In the genomic region with DNA sequence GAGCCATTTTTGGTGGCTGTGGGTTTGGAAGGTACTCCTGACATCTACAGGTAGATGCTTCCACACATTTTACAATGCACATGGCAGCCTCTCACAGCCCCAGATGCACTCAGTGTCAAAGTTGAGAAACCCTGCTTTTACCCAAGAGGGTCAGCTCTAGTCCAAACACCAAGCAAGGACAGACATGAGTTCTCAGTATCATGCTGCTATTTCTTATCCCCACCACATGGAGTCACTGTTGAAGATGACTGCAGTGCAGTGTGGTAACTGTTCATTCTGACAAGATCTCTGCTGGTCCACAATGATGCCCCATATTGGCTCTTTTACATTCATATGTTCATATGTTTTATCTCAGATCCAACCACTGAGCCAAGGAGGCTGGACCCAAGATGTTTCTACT, we compare ENCODE assay signal across 16 cellular contexts. TPM values are rescaled to one million over a fixed set of nuclear protein-coding genes. Genes with fewer than 3 reads are reported as not detected.
"Had no signal": no experiment of that assay in that cellular context is flagged by ENCODE, and none has a peak within 500 bp of the region (broad histone marks: within the 10 kb centered on the region; RNA-seq: fewer than 3 reads in every experiment).

No MANE protein-coding gene starts in this region.

- H3K4me1 Mint-ChIP-seq: activated naive CD8-positive, alpha-beta T cell treated with anti-CD3 and anti-CD28 coated beads, Interleukin-2, amount 50 U/mL, for 24 hours; activated T-helper 17 cell treated with anti-CD3 and anti-CD28 coated beads, Interleukin-2, amount 50 U/mL, for 72 hours had no signal

- H3K27ac ChIP-seq: dorsolateral prefrontal cortex, prostate gland, tibial artery had no signal

- H3K9me3 ChIP-seq: prostate gland had no signal

- H3K27me3 Mint-ChIP-seq: activated naive CD8-positive, alpha-beta T cell treated with anti-CD3 and anti-CD28 coated beads, Interleukin-2, amount 50 U/mL, for 24 hours; activated T-helper 17 cell treated with anti-CD3 and anti-CD28 coated beads, Interleukin-2, amount 50 U/mL, for 72 hours had no signal

- DNase-seq: activated CD4-positive, alpha-beta T cell treated with anti-CD3 and anti-CD28 coated beads for 1 hour; activated CD4-positive, alpha-beta T cell treated with anti-CD3 and anti-CD28 coated beads, Interleukin-2, amount 50 U/mL, for 4 hours; activated naive CD4-positive, alpha-beta T cell treated with Interleukin-2 at 50 U/mL for 16 hours; activated naive CD8-positive, alpha-beta T cell treated with anti-CD3 and anti-CD28 coated beads, Interleukin-2, amount 50 U/mL, for 24 hours; dorsolateral prefrontal cortex; glutamatergic neuron; hypothalamus; nephron progenitor cell; right cardiac atrium; small intestine; stimulated activated CD4-positive, alpha-beta T cell treated with anti-CD3 and anti-CD28 coated beads, Interleukin-4, amount 100 ng/mL, for 24 hours; stimulated activated naive CD4-positive, alpha-beta T cell; tibial artery had no signal

- H3K4me3 Mint-ChIP-seq: activated naive CD8-positive, alpha-beta T cell treated with anti-CD3 and anti-CD28 coated beads, Interleukin-2, amount 50 U/mL, for 24 hours; activated T-helper 17 cell treated with anti-CD3 and anti-CD28 coated beads, Interleukin-2, amount 50 U/mL, for 72 hours; nephron progenitor cell had no signal

- H3K4me3 ChIP-seq: dorsolateral prefrontal cortex, prostate gland, tibial artery had no signal

- H3K4me1 ChIP-seq: prostate gland, tibial artery had no signal

- H3K36me3 ChIP-seq: prostate gland, tibial artery had no signal

- H3K27me3 ChIP-seq: tibial artery had no signal

- ATAC-seq: activated naive CD8-positive, alpha-beta T cell treated with anti-CD3 and anti-CD28 coated beads, Interleukin-2, amount 50 U/mL, for 24 hours; activated T-helper 17 cell treated with anti-CD3 and anti-CD28 coated beads, Interleukin-2, amount 50 U/mL, for 72 hours; right cardiac atrium had no signal

- H3K27ac Mint-ChIP-seq: activated naive CD8-positive, alpha-beta T cell treated with anti-CD3 and anti-CD28 coated beads, Interleukin-2, amount 50 U/mL, for 24 hours; activated T-helper 17 cell treated with anti-CD3 and anti-CD28 coated beads, Interleukin-2, amount 50 U/mL, for 72 hours; nephron progenitor cell had no signal

RNA-seq across cellular contexts. Expression of a gene that starts 50.5 kb away (rescaled TPM):
- total RNA-seq: activated T-helper 17 cell treated with anti-CD3 and anti-CD28 coated beads, Interleukin-2, amount 50 U/mL, for 72 hours; T-helper 1 cell treated with Interleukin-12 subunit alpha and Interleukin-12 subunit beta and Interleukin-4 antibody, amounts not matched to agents 30 ng/mL and 1 ng/mL, for 36 hours had no signal
